ENCODE assay signal across 11 cellular contexts in the genomic region with DNA sequence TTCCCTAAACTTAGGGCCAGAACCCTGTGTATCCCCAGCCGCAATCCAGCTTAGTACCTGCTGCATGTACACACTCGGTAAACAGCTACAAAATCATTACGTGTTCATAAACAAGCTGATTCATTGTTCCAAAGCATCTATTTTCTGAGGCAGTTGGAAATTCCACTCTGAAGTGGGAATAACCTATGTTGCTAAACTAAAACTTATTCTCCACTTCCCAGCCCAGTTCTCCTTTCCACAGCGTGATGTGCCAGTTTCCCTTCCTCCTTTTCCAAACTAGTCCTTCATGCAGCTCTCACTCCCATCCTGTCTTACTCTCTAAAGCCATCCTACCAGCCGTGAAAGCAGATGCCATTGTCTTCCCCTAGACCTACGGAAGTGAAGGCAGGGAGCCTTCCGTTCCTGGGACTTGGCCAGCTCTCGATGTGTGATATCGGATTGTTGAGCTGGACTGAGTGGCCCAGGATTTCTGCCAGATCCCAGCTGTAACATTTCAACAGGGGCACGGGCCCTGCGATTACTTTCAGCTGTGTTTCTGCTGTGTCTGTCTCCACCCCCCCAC.
DNase-seq lines count a peak whose midpoint lies in the region; ATAC-seq, FAIRE-seq and TF ChIP-seq lines count a peak whose summit lies in the region.
"Had no signal": no experiment of that assay in that cellular context is flagged by ENCODE, and none has a peak within 500 bp of the region (broad histone marks: within the 10 kb centered on the region; RNA-seq: fewer than 3 reads in every experiment).

No MANE protein-coding gene starts in this region.

- WGBS in heart right ventricle, 2 donors: 13 to 15% methylated on average over 11 of the region's 11 CpGs

- H3K36me3 ChIP-seq in ascending aorta (peaks cover 0 to 10% of the 10 kb centered on the region in 2 donors), heart right ventricle (peaks cover 0 to 15% (median 0%) of the 10 kb centered on the region in 9 donors)

- intact Hi-C loops in ascending aorta (cut with DNase I): loop anchor here (5.0 kb wide), 1 partner anchor 99 kb away; the partner anchor contains the start of gene CRIM1
- intact Hi-C loops in heart right ventricle (cut with DNase I): loop anchor here in 7 of 10 donors (1.0 to 10.0 kb wide), 4 partner anchors 44 to 102 kb away; partner anchors contain the start of gene CRIM1 (in 6 of the 7)
- intact Hi-C loops in posterior cingulate gyrus (cut with DNase I): no loop called here

- ATAC-seq in heart right ventricle (peak; percentile 72 to 90 (median 85)), HG03565 (IDR thresholded peaks at IDR 0.05; ENCODE audit: unreplicated experiment) (no peak)

- H3K27ac ChIP-seq in ascending aorta (peak overlapping the region; percentile 69 to 77), heart right ventricle (peak overlapping the region; percentile 29 to 90 (median 60))

- DNase-seq in EH (ENCODE audit: low read depth) (peak; percentile 88), ascending aorta (ENCODE audit: low spot score in 2 of 2) (peak in 1 of 2 donors; percentile 84), heart right ventricle (peak; percentile 78 to 86), posterior cingulate gyrus (peak in 7 of 10 donors; percentile 35 to 87 (median 41)), D721Med (ENCODE audit: insufficient read length, low spot score) (no peak), H54 (ENCODE audit: insufficient read length, low spot score) (no peak)
- no peak for DNase-seq in activated naive CD4-positive, alpha-beta T cell (lab: John Stamatoyannopoulos, UW)
- DNase-seq: activated naive CD8-positive, alpha-beta T cell treated with anti-CD3 and anti-CD28 coated beads, Interleukin-2, amount 10 ng/mL, durations not matched to agents 7 days and 5 days; DND-41; T-helper 1 cell had no signal

- no peak for TF ChIP-seq CTCF in ascending aorta (IDR thresholded peaks at IDR 0.05)
- no peak for TF ChIP-seq CTCF in heart right ventricle (IDR thresholded peaks at IDR 0.05)
- no peak for TF ChIP-seq CTCF in D721Med (IDR thresholded peaks at IDR 0.05; ENCODE audit: insufficient read depth, missing control alignments)

- H3K4me3 ChIP-seq in ascending aorta (peak overlapping the region in 1 of 2 donors; percentile 23), heart right ventricle (peak overlapping the region in 4 of 10 donors; percentile 7 to 30 (median 20))

- TF ChIP-seq POLR2A in H54 (IDR thresholded peaks at IDR 0.05; ENCODE audit: low read depth, low read length): no peak

- H3K27me3 ChIP-seq in ascending aorta (no peaks in the 10 kb centered on the region), heart right ventricle (no peaks in the 10 kb centered on the region)

- H3K4me1 ChIP-seq in ascending aorta (peaks cover 31 to 83% of the 10 kb centered on the region in 2 donors), heart right ventricle (peaks cover 0 to 93% (median 71%) of the 10 kb centered on the region in 9 donors)

- FAIRE-seq in D721Med (lab: Jason Lieb, UNC): no peak
- FAIRE-seq in H54 (lab: Jason Lieb, UNC): no peak

- H3K9me3 ChIP-seq in ascending aorta: no peaks in the 10 kb centered on the region
- H3K9me3 ChIP-seq in heart right ventricle: no peaks in the 10 kb centered on the region

Comparison
In these comparisons a context has a peak if more than half of its experiments do, and no peak if none do; other contexts are left out.
1. DNase-seq: peak in EH (single experiment), heart right ventricle (2 of 2) and posterior cingulate gyrus (7 of 10); none in activated naive CD4-positive, alpha-beta T cell (0 of 4), D721Med (single experiment) and H54 (single experiment).